In the genomic region with DNA sequence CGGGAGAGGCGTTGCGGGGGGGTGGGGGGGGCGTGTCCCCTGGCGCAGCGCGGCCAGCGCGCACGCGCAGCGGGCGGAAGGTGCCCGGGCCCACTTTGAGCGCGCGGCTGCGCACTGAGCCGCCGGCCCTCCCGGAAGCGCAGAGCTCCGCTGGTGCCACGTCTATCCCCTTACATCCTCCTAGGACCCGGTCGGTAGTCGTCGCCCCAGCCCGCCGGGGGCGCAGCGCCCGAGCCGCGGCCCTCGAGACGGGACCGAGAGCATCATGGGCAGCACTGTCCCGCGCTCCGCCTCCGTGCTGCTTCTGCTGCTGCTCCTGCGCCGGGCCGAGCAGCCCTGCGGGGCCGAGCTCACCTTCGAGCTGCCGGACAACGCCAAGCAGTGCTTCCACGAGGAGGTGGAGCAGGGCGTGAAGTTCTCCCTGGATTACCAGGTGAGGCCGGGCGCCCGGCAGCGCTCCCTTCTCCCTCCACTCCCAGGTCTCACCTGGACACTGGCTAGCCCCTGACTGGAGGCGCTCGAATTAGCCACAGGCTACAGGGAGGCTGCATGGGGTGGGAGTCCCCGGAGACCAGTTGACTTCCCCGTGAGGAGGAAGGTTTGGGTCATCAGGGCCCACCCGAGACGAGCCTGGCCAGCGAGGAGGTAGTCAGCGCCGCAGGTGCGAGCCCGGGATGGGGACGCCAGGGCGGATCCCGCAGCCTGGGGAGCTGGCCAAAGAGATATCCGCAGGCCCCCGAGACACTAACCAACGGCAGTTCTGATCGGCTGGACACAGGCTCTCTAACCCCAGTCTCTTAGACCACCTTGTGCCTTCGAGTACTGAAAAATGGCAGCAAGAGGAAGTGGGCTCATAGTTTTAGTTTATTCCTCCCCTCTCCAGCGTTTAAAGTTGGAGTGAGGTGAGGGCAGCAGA, we compare ENCODE assay signal across 8 cellular contexts. TPM values are rescaled to one million over a fixed set of nuclear protein-coding genes. Genes with fewer than 3 reads are reported as not detected.
DNase-seq lines count a peak whose midpoint lies in the region; ATAC-seq, FAIRE-seq and TF ChIP-seq lines count a peak whose summit lies in the region.

A gene (plus strand): TSS at position 128 of the 916 bp plus-strand sequence. CDS start 138 bp downstream, at position 266.

- H3K9ac ChIP-seq in DND-41 (ENCODE audit: low read depth, low read length) = peak within 1 kb of the TSS; percentile 84

- FAIRE-seq in RCC 7860 (lab: Jason Lieb, UNC) = no peak

- peak; percentile 45 for TF ChIP-seq CTCF in DND-41 (IDR thresholded peaks at IDR 0.05; ENCODE audit: borderline replicate concordance, extremely low read depth, low read length, poor library complexity, severe bottlenecking)
- TF ChIP-seq CTCF in fibroblast of mammary gland (conservative IDR thresholded peaks at IDR 0.05; ENCODE audit: control insufficient read depth, insufficient read depth, low read depth, low read length) = no peak
- peak; percentile 12 for TF ChIP-seq CTCF in natural killer cell (IDR thresholded peaks at IDR 0.05)

- ATAC-seq in DND-41 (ENCODE audit: insufficient read depth, low read depth) (peak; percentile 97), GM21619 (IDR thresholded peaks at IDR 0.05; ENCODE audit: unreplicated experiment) (peak; percentile 90), natural killer cell (peak; percentile 92 to 97 (median 96))

- H3K27me3 Mint-ChIP-seq in natural killer cell (ENCODE audit: low read depth in 2 of 2) = no peaks in the 10 kb centered on the region

- H3K36me3 ChIP-seq in DND-41 (ENCODE audit: insufficient read depth, low read length) = peaks cover 36% of the 10 kb centered on the region

- peaks cover 4% of the 10 kb centered on the region; the same call in 1 of the 2 replicates for H4K20me1 ChIP-seq in DND-41 (ENCODE audit: insufficient read depth, low read length)

- no peak for TF ChIP-seq RAD21 in Ishikawa (IDR thresholded peaks at IDR 0.05; ENCODE audit: low read depth)

- H3K27me3 ChIP-seq in DND-41 (ENCODE audit: insufficient read depth, low read length, poor library complexity) = no peaks in the 10 kb centered on the region

- no peaks in the 10 kb centered on the region for H3K9me3 ChIP-seq in DND-41 (ENCODE audit: insufficient read depth, low read length, severe bottlenecking)

- H3K4me2 ChIP-seq in DND-41 (ENCODE audit: insufficient read depth, low read length) = peak within 1 kb of the TSS; percentile 89

- H3K4me1 ChIP-seq in DND-41 (ENCODE audit: insufficient read depth, low read length) = peaks cover 30% of the 10 kb centered on the region

- H3K27ac Mint-ChIP-seq in natural killer cell = peak within 1 kb of the TSS in 1 of 2 donors; percentile 72

- H3K36me3 Mint-ChIP-seq in natural killer cell = peaks cover 7% of the 10 kb centered on the region

- H2AFZ ChIP-seq in DND-41 (ENCODE audit: low read depth, low read length) = peak within 1 kb of the TSS; percentile 92

- TF ChIP-seq EP300 in Ishikawa (IDR thresholded peaks at IDR 0.05; ENCODE audit: borderline replicate concordance) = no peak

- peak within 1 kb of the TSS; percentile 78 for H3K27ac ChIP-seq in DND-41 (ENCODE audit: low read length)

- H3K9me3 Mint-ChIP-seq in natural killer cell = no peaks in the 10 kb centered on the region

- H3K4me3 ChIP-seq in DND-41 (ENCODE audit: low read depth in 1 of 2, low read length in 2 of 2) (peak within 1 kb of the TSS; percentile 47 to 91), fibroblast of mammary gland (ENCODE audit: control insufficient read depth, low read depth, low read length) (peak within 1 kb of the TSS; percentile 94)

- peak within 1 kb of the TSS; percentile 92 for H3K4me3 Mint-ChIP-seq in natural killer cell

- DNase-seq in DND-41 (peak; percentile 85), RCC 7860 (ENCODE audit: low spot score) (peak; percentile 72), activated T-helper 1 cell treated with Interleukin-2 at 50 U/mL for 16 hours (ENCODE audit: low read depth) (peak; percentile 65), fibroblast of mammary gland (ENCODE audit: low read depth) (peak; percentile 81), natural killer cell (peak; percentile 71)
- DNase-seq in stimulated activated naive CD4-positive, alpha-beta T cell (lab: John Stamatoyannopoulos, UW) = peak; percentile 62 to 79 (median 69)

- peaks cover 40% of the 10 kb centered on the region for H3K79me2 ChIP-seq in DND-41 (ENCODE audit: insufficient read depth, low read length)

- peaks cover 38 to 44% of the 10 kb centered on the region in 2 donors for H3K4me1 Mint-ChIP-seq in natural killer cell

- intact Hi-C loops in natural killer cell (cut with micrococcal nuclease) = no loop called here

TF ChIP-seq in Ishikawa, 13 proteins besides CTCF, POLR2A, EP300 and RAD21:
- TF ChIP-seq, protein P1, sequence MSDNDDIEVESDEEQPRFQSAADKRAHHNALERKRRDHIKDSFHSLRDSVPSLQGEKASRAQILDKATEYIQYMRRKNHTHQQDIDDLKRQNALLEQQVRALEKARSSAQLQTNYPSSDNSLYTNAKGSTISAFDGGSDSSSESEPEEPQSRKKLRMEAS (IDR thresholded peaks at IDR 0.05) = peak; percentile 76
- no peak for TF ChIP-seq TEAD4 (IDR thresholded peaks at IDR 0.05)
- TF ChIP-seq NFIC (IDR thresholded peaks at IDR 0.05) = no peak
- peak; percentile 74 for TF ChIP-seq TAF1 (IDR thresholded peaks at IDR 0.05; ENCODE audit: low read depth)
- TF ChIP-seq TCF12 (IDR thresholded peaks at IDR 0.05; ENCODE audit: low read depth) = peak; percentile 16; the same call in 1 of the 2 replicates
TF ChIP-seq in Ishikawa: peak in this region for 3.

RNA-seq across cellular contexts. Expression of the gene that starts here (rescaled TPM):
- 10 to 100 TPM; 21.7 to 26.3 (median 25.0) TPM for total RNA-seq in natural killer cell

Comparison
In these comparisons a context has a peak if more than half of its experiments do, and no peak if none do; other contexts are left out.
1. Peak in every context shown above with its lines: DNase-seq, ATAC-seq, H3K4me3 ChIP-seq and H3K27ac ChIP-seq.